Comparison of ENCODE assay signal across 8 cellular contexts in genomic region chr3:104088738-104089137, GRCh38.
"Had no signal": no experiment of that assay in that cellular context is flagged by ENCODE, and none has a peak within 500 bp of the region (broad histone marks: within the 10 kb centered on the region; RNA-seq: fewer than 3 reads in every experiment).

No MANE protein-coding gene starts in this region.

- H3K27ac ChIP-seq: GM23248 had no signal

- DNase-seq: GM23248, GOT3, H7, H9, HCEC 1CT, HFFc6 had no signal

- H3K4me2 ChIP-seq: GM23338 had no signal

- H2AFZ ChIP-seq: GM23248, GM23338 had no signal

- H3K4me1 ChIP-seq: HAP-1 had no signal

- H3K9ac ChIP-seq: GM23248 had no signal

- H3K9me3 ChIP-seq: HAP-1 had no signal

- H3K4me3 ChIP-seq: GM23248, GM23338, HAP-1 had no signal

- H3K36me3 ChIP-seq: HAP-1 had no signal
